ENCODE assay signal across 20 cellular contexts in the genomic region with DNA sequence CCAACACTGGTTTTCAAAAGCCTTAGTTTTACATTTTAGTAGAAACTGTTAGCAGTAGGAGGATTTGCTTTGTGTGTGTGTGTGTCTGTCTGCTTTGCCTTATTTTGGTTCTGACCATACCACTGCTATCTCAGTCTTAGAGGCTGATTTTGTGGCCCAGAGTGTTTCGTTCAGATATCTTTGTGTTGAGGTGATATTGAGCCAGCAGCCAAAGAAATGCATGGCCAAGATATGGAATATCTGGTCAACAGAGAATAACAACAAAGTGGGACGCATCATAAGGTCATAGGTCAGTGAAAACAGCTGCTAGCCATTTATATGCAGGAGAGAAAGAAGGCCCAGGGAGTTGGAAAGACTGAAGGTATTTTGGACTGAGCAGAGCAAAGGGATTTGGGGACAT. TPM values are rescaled to one million over a fixed set of nuclear protein-coding genes. Genes with fewer than 3 reads are reported as not detected.
A peak's percentile ranks its signal among the peaks of the same experiment; 100 is the strongest.
DNase-seq lines count a peak whose midpoint lies in the region; ATAC-seq and TF ChIP-seq lines count a peak whose summit lies in the region.
"Had no signal": no experiment of that assay in that cellular context is flagged by ENCODE, and none has a peak within 500 bp of the region (broad histone marks: within the 10 kb centered on the region; RNA-seq: fewer than 3 reads in every experiment).

No MANE protein-coding gene starts in this region.

- no peak overlapping the region for H3K4me3 Mint-ChIP-seq in neural progenitor cell
- no peak overlapping the region for H3K4me3 Mint-ChIP-seq in naive thymus-derived CD4-positive, alpha-beta T cell
- H3K4me3 Mint-ChIP-seq in stimulated activated effector memory CD8-positive, alpha-beta T cell treated with anti-CD3 and anti-CD28 coated beads, Interleukin-12 subunit alpha, Interleukin-12 subunit beta, amount 100 ng/mL, for 72 hours = no peak overlapping the region
- H3K4me3 Mint-ChIP-seq: activated CD8-positive, alpha-beta T cell treated with anti-CD3 and anti-CD28 coated beads, Interleukin-2, amount 10 ng/mL, durations not matched to agents 7 days and 5 days; activated naive CD8-positive, alpha-beta T cell treated with anti-CD3 and anti-CD28 coated beads for 36 hours; activated T-cell treated with anti-CD3 and anti-CD28 coated beads, Interleukin-2, amount 50 U/mL, for 72 hours had no signal

- H3K4me1 Mint-ChIP-seq in neural progenitor cell = peaks cover 32% of the 10 kb centered on the region
- no peaks in the 10 kb centered on the region for H3K4me1 Mint-ChIP-seq in naive thymus-derived CD4-positive, alpha-beta T cell
- no peaks in the 10 kb centered on the region for H3K4me1 Mint-ChIP-seq in stimulated activated effector memory CD8-positive, alpha-beta T cell treated with anti-CD3 and anti-CD28 coated beads, Interleukin-12 subunit alpha, Interleukin-12 subunit beta, amount 100 ng/mL, for 72 hours
- H3K4me1 Mint-ChIP-seq: activated naive CD8-positive, alpha-beta T cell treated with anti-CD3 and anti-CD28 coated beads for 36 hours had no signal

- H3K27ac Mint-ChIP-seq in neural progenitor cell = no peak overlapping the region
- H3K27ac Mint-ChIP-seq in naive thymus-derived CD4-positive, alpha-beta T cell = no peak overlapping the region
- no peak overlapping the region for H3K27ac Mint-ChIP-seq in stimulated activated effector memory CD8-positive, alpha-beta T cell treated with anti-CD3 and anti-CD28 coated beads, Interleukin-12 subunit alpha, Interleukin-12 subunit beta, amount 100 ng/mL, for 72 hours
- H3K27ac Mint-ChIP-seq: activated CD8-positive, alpha-beta T cell treated with anti-CD3 and anti-CD28 coated beads, Interleukin-2, amount 10 ng/mL, durations not matched to agents 7 days and 5 days; activated naive CD8-positive, alpha-beta T cell treated with anti-CD3 and anti-CD28 coated beads for 36 hours; activated T-cell treated with anti-CD3 and anti-CD28 coated beads, Interleukin-2, amount 50 U/mL, for 72 hours had no signal

- peak overlapping the region; percentile 73 for H3K4me2 ChIP-seq in neural progenitor cell

- H3F3A ChIP-seq in neural progenitor cell (ENCODE audit: low read depth) = peaks cover 21% of the 10 kb centered on the region

- no peak for ATAC-seq in naive thymus-derived CD4-positive, alpha-beta T cell
- no peak for ATAC-seq in stimulated activated effector memory CD8-positive, alpha-beta T cell treated with anti-CD3 and anti-CD28 coated beads, Interleukin-12 subunit alpha, Interleukin-12 subunit beta, amount 100 ng/mL, for 72 hours
- ATAC-seq in HG03521 (IDR thresholded peaks at IDR 0.05; ENCODE audit: unreplicated experiment) = no peak
- ATAC-seq: activated CD8-positive, alpha-beta T cell treated with anti-CD3 and anti-CD28 coated beads, Interleukin-2, amount 10 ng/mL, durations not matched to agents 7 days and 5 days; activated T-cell treated with anti-CD3 and anti-CD28 coated beads, Interleukin-2, amount 50 U/mL, for 72 hours had no signal

- no peak overlapping the region for H3K4me3 ChIP-seq in cardiac muscle cell
- no peak overlapping the region for H3K4me3 ChIP-seq in fibroblast of the aortic adventitia (ENCODE audit: low read depth, low read length)
- H3K4me3 ChIP-seq in neural progenitor cell = peak overlapping the region; percentile 36
- H3K4me3 ChIP-seq in naive thymus-derived CD4-positive, alpha-beta T cell (ENCODE audit: low read length) = no peak overlapping the region
- H3K4me3 ChIP-seq: spleen, transverse colon had no signal

- no peak for DNase-seq in cardiac muscle cell (ENCODE audit: low read depth in 1 of 2, low spot score in 1 of 2)
- no peak for DNase-seq in cardiac septum (ENCODE audit: low spot score)
- DNase-seq in fibroblast of the aortic adventitia (ENCODE audit: low read depth) = peak; percentile 18
- DNase-seq in neural progenitor cell (ENCODE audit: low spot score) = no peak
- no peak for DNase-seq in HuH-7.5 (ENCODE audit: low spot score)
- no peak for DNase-seq in naive thymus-derived CD4-positive, alpha-beta T cell
- DNase-seq in stimulated activated effector memory CD8-positive, alpha-beta T cell treated with anti-CD3 and anti-CD28 coated beads, Interleukin-12 subunit alpha, Interleukin-12 subunit beta, amount 100 ng/mL, for 72 hours (ENCODE audit: low spot score in 2 of 2) = no peak
- DNase-seq: activated CD8-positive, alpha-beta T cell treated with anti-CD3 and anti-CD28 coated beads, Interleukin-2, amount 10 ng/mL, durations not matched to agents 7 days and 5 days; activated naive CD8-positive, alpha-beta T cell treated with anti-CD3 and anti-CD28 coated beads for 36 hours; activated T-cell treated with anti-CD3 and anti-CD28 coated beads, Interleukin-2, amount 50 U/mL, for 72 hours; C1 segment of cervical spinal cord; caudate nucleus; DMS153; GOT3; NCI-H146; NCI-H2227 treated with DMSO at 0.1 percent for 48 hours; NK-92 treated with Interleukin-12 subunit alpha and Interleukin-12 subunit beta, amount 100 ng/mL, for 24 hours; spleen; transverse colon had no signal

- intact Hi-C loops in cardiac septum (cut with DNase I) = loop anchor here (5.0 kb wide), 1 partner anchor 44 kb away; no protein-coding TSS in a partner anchor
- intact Hi-C loops in naive thymus-derived CD4-positive, alpha-beta T cell (cut with micrococcal nuclease) = no loop called here

- peaks cover 2% of the 10 kb centered on the region for H3K27me3 Mint-ChIP-seq in neural progenitor cell (ENCODE audit: insufficient read depth, low read depth)
- H3K27me3 Mint-ChIP-seq in naive thymus-derived CD4-positive, alpha-beta T cell = peaks cover 0 to 4% (median 0%) of the 10 kb centered on the region in 5 donors

- H3K79me2 ChIP-seq in neural progenitor cell (ENCODE audit: low read depth) = peaks cover 28% of the 10 kb centered on the region

- POLR2A ChIA-PET in naive thymus-derived CD4-positive, alpha-beta T cell (lab: Charles Lee) = no interaction called here

- no peaks in the 10 kb centered on the region for H3K27me3 ChIP-seq in cardiac muscle cell
- no peaks in the 10 kb centered on the region for H3K27me3 ChIP-seq in neural progenitor cell
- no peaks in the 10 kb centered on the region for H3K27me3 ChIP-seq in naive thymus-derived CD4-positive, alpha-beta T cell (ENCODE audit: control insufficient read depth in 2 of 2, insufficient read depth in 2 of 2, low read length in 2 of 2)
- H3K27me3 ChIP-seq: spleen, transverse colon had no signal

- H4K20me1 ChIP-seq in neural progenitor cell (ENCODE audit: low read depth) = no peaks in the 10 kb centered on the region

- H3K9me3 ChIP-seq in cardiac muscle cell (ENCODE audit: low read depth) (no peaks in the 10 kb centered on the region), neural progenitor cell (ENCODE audit: low read depth) (no peaks in the 10 kb centered on the region)
- no peaks in the 10 kb centered on the region for H3K9me3 ChIP-seq in naive thymus-derived CD4-positive, alpha-beta T cell (ENCODE audit: control insufficient read depth in 2 of 3, low read length in 3 of 3)
- H3K9me3 ChIP-seq: spleen, transverse colon had no signal

- no peak overlapping the region for H3K9ac ChIP-seq in neural progenitor cell

- H3K4me1 ChIP-seq in cardiac muscle cell (ENCODE audit: low read depth) (peaks cover 32% of the 10 kb centered on the region), neural progenitor cell (peaks cover 34% of the 10 kb centered on the region)
- no peaks in the 10 kb centered on the region for H3K4me1 ChIP-seq in naive thymus-derived CD4-positive, alpha-beta T cell (ENCODE audit: control insufficient read depth in 2 of 2, insufficient read depth in 2 of 2, low read length in 2 of 2)
- H3K4me1 ChIP-seq: spleen, transverse colon had no signal

- TF ChIP-seq CTCF in cardiac muscle cell (IDR thresholded peaks at IDR 0.05; ENCODE audit: low read depth, low read length) (no peak), fibroblast of the aortic adventitia (IDR thresholded peaks at IDR 0.05; ENCODE audit: insufficient read depth, low read length) (no peak), neural progenitor cell (IDR thresholded peaks at IDR 0.05) (no peak)

- H3K36me3 ChIP-seq in cardiac muscle cell = no peaks in the 10 kb centered on the region
- no peaks in the 10 kb centered on the region for H3K36me3 ChIP-seq in neural progenitor cell
- H3K36me3 ChIP-seq in naive thymus-derived CD4-positive, alpha-beta T cell (ENCODE audit: control insufficient read depth in 2 of 3, insufficient read depth in 3 of 3, low read length in 3 of 3) = no peaks in the 10 kb centered on the region
- H3K36me3 ChIP-seq: spleen, transverse colon had no signal

- H3K36me3 Mint-ChIP-seq in neural progenitor cell = peaks cover 3% of the 10 kb centered on the region
- no peaks in the 10 kb centered on the region for H3K36me3 Mint-ChIP-seq in naive thymus-derived CD4-positive, alpha-beta T cell
- no peaks in the 10 kb centered on the region for H3K36me3 Mint-ChIP-seq in stimulated activated effector memory CD8-positive, alpha-beta T cell treated with anti-CD3 and anti-CD28 coated beads, Interleukin-12 subunit alpha, Interleukin-12 subunit beta, amount 100 ng/mL, for 72 hours
- H3K36me3 Mint-ChIP-seq: activated naive CD8-positive, alpha-beta T cell treated with anti-CD3 and anti-CD28 coated beads for 36 hours had no signal

- H2AFZ ChIP-seq in neural progenitor cell (replicated peaks) = no peak overlapping the region

- H3K27ac ChIP-seq in cardiac muscle cell (peak overlapping the region; percentile 92), neural progenitor cell (peak overlapping the region; percentile 90)
- no peak overlapping the region for H3K27ac ChIP-seq in naive thymus-derived CD4-positive, alpha-beta T cell (ENCODE audit: low read depth, low read length)
- H3K27ac ChIP-seq: spleen, transverse colon had no signal

- H3K9me3 Mint-ChIP-seq in neural progenitor cell = peaks cover 1% of the 10 kb centered on the region
- peaks cover 0 to under 1% (median 0%) of the 10 kb centered on the region in 11 donors for H3K9me3 Mint-ChIP-seq in naive thymus-derived CD4-positive, alpha-beta T cell
- no peaks in the 10 kb centered on the region for H3K9me3 Mint-ChIP-seq in stimulated activated effector memory CD8-positive, alpha-beta T cell treated with anti-CD3 and anti-CD28 coated beads, Interleukin-12 subunit alpha, Interleukin-12 subunit beta, amount 100 ng/mL, for 72 hours
- H3K9me3 Mint-ChIP-seq: activated naive CD8-positive, alpha-beta T cell treated with anti-CD3 and anti-CD28 coated beads for 36 hours; activated T-cell treated with anti-CD3 and anti-CD28 coated beads, Interleukin-2, amount 50 U/mL, for 72 hours had no signal

- CTCF ChIA-PET in naive thymus-derived CD4-positive, alpha-beta T cell (lab: Charles Lee) = no interaction called here

RNA-seq across cellular contexts. Expression of a gene that starts 47.7 kb away (rescaled TPM):
- total RNA-seq in cardiac muscle cell (9.8 and 23.1 TPM in 2 replicates), cardiac septum (24.0 TPM), fibroblast of the aortic adventitia (ENCODE audit: low replicate concordance) (3.6 and 12.5 TPM in 2 replicates), neural progenitor cell (ENCODE audit: low replicate concordance) (13.1 and 14.6 TPM in 2 replicates)
- polyA plus RNA-seq in cardiac muscle cell = 8.9 and 13.3 TPM in 2 replicates
- 1 to 10 TPM in 1 of 5 experiments, under 1 TPM in 1, not detected in 3; 0.15 to 2.1 TPM for total RNA-seq in naive thymus-derived CD4-positive, alpha-beta T cell
- polyA plus RNA-seq in naive thymus-derived CD4-positive, alpha-beta T cell = under 1 TPM in 1 of 2 donors, not detected in 1; 0.03 TPM
- total RNA-seq: activated CD8-positive, alpha-beta T cell treated with anti-CD3 and anti-CD28 coated beads, Interleukin-2, amount 10 ng/mL, durations not matched to agents 7 days and 5 days had no signal
